ENCODE assay signal across 20 cellular contexts in genomic region chr2:154437104-154437503, GRCh38.
DNase-seq lines count a peak whose midpoint lies in the region; ATAC-seq and TF ChIP-seq lines count a peak whose summit lies in the region.
"Had no signal": no experiment of that assay in that cellular context is flagged by ENCODE, and none has a peak within 500 bp of the region (broad histone marks: within the 10 kb centered on the region; RNA-seq: fewer than 3 reads in every experiment).

No MANE protein-coding gene starts in this region.

- peaks cover 10% of the 10 kb centered on the region for H3K4me1 ChIP-seq in CD8-positive, alpha-beta T cell (ENCODE audit: insufficient read depth, low read length)
- peaks cover 8% of the 10 kb centered on the region for H3K4me1 ChIP-seq in OCI-LY1 (ENCODE audit: insufficient read depth, low read length, severe bottlenecking)
- no peaks in the 10 kb centered on the region for H3K4me1 ChIP-seq in endodermal cell (ENCODE audit: control insufficient read depth, insufficient read depth, low read length)
- H3K4me1 ChIP-seq in spleen: no peaks in the 10 kb centered on the region
- H3K4me1 ChIP-seq: A549 had no signal

- no peaks in the 10 kb centered on the region for H3K9me3 ChIP-seq in CD8-positive, alpha-beta T cell (ENCODE audit: low read length)
- H3K9me3 ChIP-seq in OCI-LY1 (ENCODE audit: low read length): no peaks in the 10 kb centered on the region
- no peaks in the 10 kb centered on the region for H3K9me3 ChIP-seq in endodermal cell (ENCODE audit: control insufficient read depth, low read length)
- no peaks in the 10 kb centered on the region for H3K9me3 ChIP-seq in spleen
- H3K9me3 ChIP-seq: A549, SK-N-SH had no signal

- no peaks in the 10 kb centered on the region for H3K36me3 ChIP-seq in CD8-positive, alpha-beta T cell (ENCODE audit: insufficient read depth, low read length)
- no peaks in the 10 kb centered on the region for H3K36me3 ChIP-seq in OCI-LY1 (ENCODE audit: insufficient read depth, low read length)
- no peaks in the 10 kb centered on the region for H3K36me3 ChIP-seq in endodermal cell (ENCODE audit: control insufficient read depth, insufficient read depth, low read length)
- H3K36me3 ChIP-seq in spleen: no peaks in the 10 kb centered on the region

- H3K9me2 ChIP-seq in OCI-LY1 (ENCODE audit: low read depth, low read length): no peaks in the 10 kb centered on the region
- H3K9me2 ChIP-seq: SK-N-SH had no signal

- H3K4me3 ChIP-seq in CD8-positive, alpha-beta T cell (ENCODE audit: low read depth, low read length): no peak overlapping the region
- no peak overlapping the region for H3K4me3 ChIP-seq in OCI-LY1 (ENCODE audit: low read depth, low read length, poor library complexity, severe bottlenecking)
- H3K4me3 ChIP-seq in endodermal cell (ENCODE audit: low read length): no peak overlapping the region
- H3K4me3 ChIP-seq in spleen: no peak overlapping the region
- H3K4me3 ChIP-seq: A549 had no signal

- H3K4me2 ChIP-seq in OCI-LY1 (ENCODE audit: low read length): no peak overlapping the region
- H3K4me2 ChIP-seq: A549, SK-N-SH had no signal

- 78 to 100% methylated on average over 3 to 8 of the region's 8 CpGs for WGBS in endodermal cell (ENCODE audit: insufficient coverage in 1 of 2, insufficient read length in 1 of 2), 2 experiments
- WGBS in spleen, 5 donors: 17 to 43% (median 24%) methylated on average over 8 of the region's 8 CpGs

- no peak overlapping the region for H3K27ac ChIP-seq in CD8-positive, alpha-beta T cell (ENCODE audit: low read depth, low read length)
- H3K27ac ChIP-seq in OCI-LY1 (ENCODE audit: low read depth, low read length, poor library complexity, severe bottlenecking): no peak overlapping the region
- no peak overlapping the region for H3K27ac ChIP-seq in endodermal cell (ENCODE audit: low read depth, low read length)
- H3K27ac ChIP-seq in spleen: no peak overlapping the region
- H3K27ac ChIP-seq: A549 had no signal

- 0 out of 2 replicates have a peak overlapping the region, but pooled peaks have one; percentile 44 for H2AFZ ChIP-seq in OCI-LY1 (ENCODE audit: low read length)

- H3K27me3 Mint-ChIP-seq in activated naive CD4-positive, alpha-beta T cell treated with anti-CD3 and anti-CD28 coated beads, Interleukin-2, amount 10 ng/mL, durations not matched to agents 7 days and 5 days: no peaks in the 10 kb centered on the region
- no peaks in the 10 kb centered on the region for H3K27me3 Mint-ChIP-seq in CD8-positive, alpha-beta T cell (ENCODE audit: low read depth)
- no peaks in the 10 kb centered on the region for H3K27me3 Mint-ChIP-seq in naive thymus-derived CD8-positive, alpha-beta T cell
- no peaks in the 10 kb centered on the region for H3K27me3 Mint-ChIP-seq in endodermal cell (ENCODE audit: insufficient read depth)

- TF ChIP-seq POLR2A in spleen (IDR thresholded peaks at IDR 0.05): no peak

- ATAC-seq in CD8-positive, alpha-beta T cell: peak; percentile 46
- peak; percentile 72 to 74 for ATAC-seq in naive thymus-derived CD8-positive, alpha-beta T cell
- ATAC-seq: A549 had no signal

- peak; percentile 19 for DNase-seq in activated naive CD4-positive, alpha-beta T cell treated with anti-CD3 and anti-CD28 coated beads, Interleukin-2, amount 10 ng/mL, durations not matched to agents 7 days and 5 days
- DNase-seq in activated naive CD4-positive, alpha-beta T cell treated with Interleukin-2 at 50 U/mL for 16 hours: no peak
- DNase-seq in CD8-positive, alpha-beta T cell: peak in 1 of 7 experiments; percentile 18
- peak in 4 of 10 donors; percentile 17 to 59 (median 38) for DNase-seq in naive thymus-derived CD8-positive, alpha-beta T cell
- DNase-seq in endodermal cell: no peak
- DNase-seq in nucleus accumbens (lab: John Stamatoyannopoulos, UW): no peak
- no peak for DNase-seq in spleen
- DNase-seq: DMS79 treated with DMSO at 0.1 percent for 48 hours, H9, Karpas-422, MM.1S, NCI-H1105, NCI-H2081, NCI-H510A treated with DMSO at 0.1 percent for 48 hours, NCI-H774, OCI-M1, SHP77 treated with DMSO at 0.1 percent for 48 hours, SK-N-SH had no signal

- no peaks in the 10 kb centered on the region for H3K9me3 Mint-ChIP-seq in activated naive CD4-positive, alpha-beta T cell treated with anti-CD3 and anti-CD28 coated beads, Interleukin-2, amount 10 ng/mL, durations not matched to agents 7 days and 5 days
- H3K9me3 Mint-ChIP-seq in CD8-positive, alpha-beta T cell: peaks cover 5% of the 10 kb centered on the region
- H3K9me3 Mint-ChIP-seq in naive thymus-derived CD8-positive, alpha-beta T cell: peaks cover 0 to 6% (median 0%) of the 10 kb centered on the region in 9 donors
- no peaks in the 10 kb centered on the region for H3K9me3 Mint-ChIP-seq in endodermal cell
- H3K9me3 Mint-ChIP-seq: H9 had no signal

- intact Hi-C loops in CD8-positive, alpha-beta T cell (cut with DNase I, micrococcal nuclease): no loop called here
- intact Hi-C loops in spleen (cut with DNase I; ENCODE audit: low total_unique reads): no loop called here

- H3K27me3 ChIP-seq in CD8-positive, alpha-beta T cell (ENCODE audit: insufficient read depth, low read length): no peaks in the 10 kb centered on the region
- H3K27me3 ChIP-seq in OCI-LY1 (ENCODE audit: insufficient read depth, low read length) (no peaks in the 10 kb centered on the region), endodermal cell (ENCODE audit: control insufficient read depth, insufficient read depth, low read length, poor library complexity, severe bottlenecking) (no peaks in the 10 kb centered on the region), spleen (replicated peaks in 1 of 7) (no peaks in the 10 kb centered on the region)

- H3K9ac ChIP-seq in OCI-LY1 (ENCODE audit: low read length) (no peak overlapping the region), endodermal cell (ENCODE audit: extremely low read depth, low read length, poor library complexity, severe bottlenecking) (no peak overlapping the region)
- H3K9ac ChIP-seq: SK-N-SH had no signal

- H3F3A ChIP-seq in OCI-LY1 (ENCODE audit: insufficient read depth, low read length): no peaks in the 10 kb centered on the region

- CTCF ChIA-PET in activated naive CD4-positive, alpha-beta T cell treated with anti-CD3 and anti-CD28 coated beads, Interleukin-2, amount 10 ng/mL, durations not matched to agents 7 days and 5 days (lab: Charles Lee): no interaction called here
- CTCF ChIA-PET in CD8-positive, alpha-beta T cell (lab: Charles Lee): no interaction called here

- peak overlapping the region; percentile 25 for H3K27ac Mint-ChIP-seq in activated naive CD4-positive, alpha-beta T cell treated with anti-CD3 and anti-CD28 coated beads, Interleukin-2, amount 10 ng/mL, durations not matched to agents 7 days and 5 days
- H3K27ac Mint-ChIP-seq in CD8-positive, alpha-beta T cell: peak overlapping the region; percentile 19
- H3K27ac Mint-ChIP-seq in naive thymus-derived CD8-positive, alpha-beta T cell: peak overlapping the region in 5 of 10 donors; percentile 60 to 89 (median 72)
- H3K27ac Mint-ChIP-seq in endodermal cell: no peak overlapping the region
- H3K27ac Mint-ChIP-seq: H9 had no signal

- H3K36me3 Mint-ChIP-seq in activated naive CD4-positive, alpha-beta T cell treated with anti-CD3 and anti-CD28 coated beads, Interleukin-2, amount 10 ng/mL, durations not matched to agents 7 days and 5 days: no peaks in the 10 kb centered on the region
- no peaks in the 10 kb centered on the region for H3K36me3 Mint-ChIP-seq in CD8-positive, alpha-beta T cell
- H3K36me3 Mint-ChIP-seq in naive thymus-derived CD8-positive, alpha-beta T cell: no peaks in the 10 kb centered on the region
- H3K36me3 Mint-ChIP-seq in endodermal cell (ENCODE audit: low read depth): no peaks in the 10 kb centered on the region

- H3K4me1 Mint-ChIP-seq in activated naive CD4-positive, alpha-beta T cell treated with anti-CD3 and anti-CD28 coated beads, Interleukin-2, amount 10 ng/mL, durations not matched to agents 7 days and 5 days: peaks cover 7% of the 10 kb centered on the region
- peaks cover 7% of the 10 kb centered on the region for H3K4me1 Mint-ChIP-seq in CD8-positive, alpha-beta T cell (ENCODE audit: low read depth)
- H3K4me1 Mint-ChIP-seq in naive thymus-derived CD8-positive, alpha-beta T cell: peaks cover 0 to 31% (median 12%) of the 10 kb centered on the region in 4 donors
- H3K4me1 Mint-ChIP-seq in endodermal cell: peaks cover 8% of the 10 kb centered on the region
- H3K4me1 Mint-ChIP-seq: H9 had no signal

- H3K4me3 Mint-ChIP-seq in activated naive CD4-positive, alpha-beta T cell treated with anti-CD3 and anti-CD28 coated beads, Interleukin-2, amount 10 ng/mL, durations not matched to agents 7 days and 5 days: no peak overlapping the region
- peak overlapping the region; percentile 42 for H3K4me3 Mint-ChIP-seq in CD8-positive, alpha-beta T cell
- peak overlapping the region in 9 of 10 donors; percentile 18 to 78 (median 57) for H3K4me3 Mint-ChIP-seq in naive thymus-derived CD8-positive, alpha-beta T cell
- no peak overlapping the region for H3K4me3 Mint-ChIP-seq in endodermal cell
- H3K4me3 Mint-ChIP-seq: H9 had no signal

- no peaks in the 10 kb centered on the region for H4K20me1 ChIP-seq in OCI-LY1 (ENCODE audit: insufficient read depth, low read length)

- POLR2A ChIA-PET in CD8-positive, alpha-beta T cell (lab: Charles Lee): interaction anchor here (0.5 kb wide), 1 partner anchor 27 kb away, joined by 3 read pairs; no protein-coding TSS in a partner anchor
- POLR2A ChIA-PET in naive thymus-derived CD8-positive, alpha-beta T cell (lab: Charles Lee): no interaction called here

- no peak for TF ChIP-seq CTCF in CD8-positive, alpha-beta T cell (IDR thresholded peaks at IDR 0.05)
- TF ChIP-seq CTCF in OCI-LY1 (IDR thresholded peaks at IDR 0.05; ENCODE audit: low read length): no peak
- TF ChIP-seq CTCF in endodermal cell (conservative IDR thresholded peaks at IDR 0.05): no peak
- no peak for TF ChIP-seq CTCF in spleen (IDR thresholded peaks at IDR 0.05 in 8 of 11, conservative IDR thresholded peaks at IDR 0.05 in 3 of 11)

- H3K79me2 ChIP-seq in OCI-LY1 (ENCODE audit: insufficient read depth, low read length): no peaks in the 10 kb centered on the region

Comparison
In these comparisons a context has a peak if more than half of its experiments do, and no peak if none do; other contexts are left out.
1. H3K4me3 Mint-ChIP-seq: peak in CD8-positive, alpha-beta T cell (single experiment) and naive thymus-derived CD8-positive, alpha-beta T cell (9 of 10); none in activated naive CD4-positive, alpha-beta T cell treated with anti-CD3 and anti-CD28 coated beads, Interleukin-2, amount 10 ng/mL, durations not matched to agents 7 days and 5 days (single experiment) and endodermal cell (single experiment).